1 cellular context compared by ENCODE assay signal in the genomic region with DNA sequence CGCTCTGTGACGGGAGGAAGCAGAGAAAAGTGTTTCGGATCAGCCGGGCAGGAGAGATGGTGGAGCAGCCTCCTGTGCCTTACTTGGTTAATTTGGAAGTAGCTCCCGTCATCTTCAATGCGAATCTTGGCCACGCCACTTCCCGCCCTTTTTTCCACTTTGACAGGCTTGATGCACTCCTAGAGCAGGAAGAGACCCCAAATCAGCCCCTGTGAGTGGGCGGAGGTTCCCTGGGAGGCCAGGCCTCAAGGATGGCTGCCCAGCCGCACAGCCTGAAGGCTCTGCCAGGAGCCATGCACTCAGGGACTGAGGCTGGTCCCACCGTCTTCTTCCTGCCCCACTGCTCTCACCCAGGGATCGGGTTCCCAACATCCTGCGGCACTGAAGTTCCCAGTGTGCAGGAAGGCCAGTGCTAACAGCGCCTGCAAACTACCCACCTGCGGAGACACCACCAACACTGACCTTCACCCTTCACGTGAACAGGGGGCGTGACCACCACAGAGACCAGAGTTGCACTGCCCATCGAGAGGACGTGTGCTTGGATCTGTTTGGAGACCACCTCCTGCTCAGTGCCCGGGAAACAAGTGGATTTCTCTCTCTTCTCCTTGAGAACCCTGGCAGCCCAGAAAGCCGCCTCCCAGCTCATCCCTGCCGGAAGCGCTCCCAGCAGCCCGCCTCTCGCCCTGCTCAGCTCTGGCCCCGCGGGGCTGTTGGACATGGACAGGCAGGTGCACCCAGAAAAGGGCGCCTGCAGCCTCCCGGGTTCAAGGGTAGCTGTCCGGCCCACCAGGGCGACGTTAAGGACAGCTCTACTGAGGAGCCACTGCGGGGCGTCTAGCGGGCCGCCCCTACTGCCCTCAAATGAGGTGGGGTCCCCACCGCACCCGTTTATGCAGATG.
TF ChIP-seq lines count a peak whose summit lies in the region.

No MANE protein-coding gene starts in this region.

TF ChIP-seq in HepG2, 621 proteins besides CTCF, POLR2A, EP300 and RAD21 (continued from another document):
- TF ChIP-seq, protein P1, sequence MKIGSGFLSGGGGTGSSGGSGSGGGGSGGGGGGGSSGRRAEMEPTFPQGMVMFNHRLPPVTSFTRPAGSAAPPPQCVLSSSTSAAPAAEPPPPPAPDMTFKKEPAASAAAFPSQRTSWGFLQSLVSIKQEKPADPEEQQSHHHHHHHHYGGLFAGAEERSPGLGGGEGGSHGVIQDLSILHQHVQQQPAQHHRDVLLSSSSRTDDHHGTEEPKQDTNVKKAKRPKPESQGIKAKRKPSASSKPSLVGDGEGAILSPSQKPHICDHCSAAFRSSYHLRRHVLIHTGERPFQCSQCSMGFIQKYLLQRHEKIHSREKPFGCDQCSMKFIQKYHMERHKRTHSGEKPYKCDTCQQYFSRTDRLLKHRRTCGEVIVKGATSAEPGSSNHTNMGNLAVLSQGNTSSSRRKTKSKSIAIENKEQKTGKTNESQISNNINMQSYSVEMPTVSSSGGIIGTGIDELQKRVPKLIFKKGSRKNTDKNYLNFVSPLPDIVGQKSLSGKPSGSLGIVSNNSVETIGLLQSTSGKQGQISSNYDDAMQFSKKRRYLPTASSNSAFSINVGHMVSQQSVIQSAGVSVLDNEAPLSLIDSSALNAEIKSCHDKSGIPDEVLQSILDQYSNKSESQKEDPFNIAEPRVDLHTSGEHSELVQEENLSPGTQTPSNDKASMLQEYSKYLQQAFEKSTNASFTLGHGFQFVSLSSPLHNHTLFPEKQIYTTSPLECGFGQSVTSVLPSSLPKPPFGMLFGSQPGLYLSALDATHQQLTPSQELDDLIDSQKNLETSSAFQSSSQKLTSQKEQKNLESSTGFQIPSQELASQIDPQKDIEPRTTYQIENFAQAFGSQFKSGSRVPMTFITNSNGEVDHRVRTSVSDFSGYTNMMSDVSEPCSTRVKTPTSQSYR (CRISPR knock-in tag; IDR thresholded peaks at IDR 0.05; ENCODE audit: borderline replicate concordance) = no peak
- TF ChIP-seq HNRNPL (IDR thresholded peaks at IDR 0.05; ENCODE audit: low read depth, low read length) (no peak), MXD3 (CRISPR knock-in tag; IDR thresholded peaks at IDR 0.05) (0 out of 2 replicates have a peak, but pooled peaks have one; percentile 23), ZNF503 (CRISPR knock-in tag; IDR thresholded peaks at IDR 0.05) (no peak), HNF4A (CRISPR knock-in tag; IDR thresholded peaks at IDR 0.05) (peak; percentile 66), U2AF2 (IDR thresholded peaks at IDR 0.05; ENCODE audit: low read depth, low read length) (no peak), ARNTL (CRISPR knock-in tag; IDR thresholded peaks at IDR 0.05) (peak; percentile 81), ZNF607 (CRISPR knock-in tag; IDR thresholded peaks at IDR 0.05; ENCODE audit: borderline replicate concordance) (peak; percentile 52; the same call in 1 of the 2 replicates), POLR2AphosphoS5 (IDR thresholded peaks at IDR 0.05; ENCODE audit: low read depth, low read length) (peak; percentile 69), NRL (CRISPR knock-in tag; IDR thresholded peaks at IDR 0.05; ENCODE audit: borderline replicate concordance) (no peak; the same call in 1 of the 2 replicates), RBAK (CRISPR knock-in tag; IDR thresholded peaks at IDR 0.05) (no peak), CERS6 (CRISPR knock-in tag; IDR thresholded peaks at IDR 0.05) (no peak), ZBTB7B (CRISPR knock-in tag; IDR thresholded peaks at IDR 0.05) (peak; percentile 30; the same call in 1 of the 2 replicates), RARA (CRISPR knock-in tag; IDR thresholded peaks at IDR 0.05) (peak; percentile 46), ZNF616 (CRISPR knock-in tag; IDR thresholded peaks at IDR 0.05; ENCODE audit: low read depth) (0 out of 2 replicates have a peak, but pooled peaks have one; percentile 34), CREB1 (IDR thresholded peaks at IDR 0.05) (no peak), CREB1 (CRISPR knock-in tag; IDR thresholded peaks at IDR 0.05) (no peak), BRD4 (CRISPR knock-in tag; IDR thresholded peaks at IDR 0.05) (0 out of 2 replicates have a peak, but pooled peaks have one; percentile 63), NR2F1 (CRISPR knock-in tag; IDR thresholded peaks at IDR 0.05) (peak in 1 of 2 experiments; percentile 42; a peak in 1 of 4 replicates), SAP130 (CRISPR knock-in tag; IDR thresholded peaks at IDR 0.05; ENCODE audit: low read depth) (peak; percentile 78), ZNF784 (CRISPR knock-in tag; IDR thresholded peaks at IDR 0.05; ENCODE audit: borderline replicate concordance) (0 out of 2 replicates have a peak, but pooled peaks have one; percentile 43), SALL1 (CRISPR knock-in tag; IDR thresholded peaks at IDR 0.05) (peak; percentile 20; the same call in 1 of the 2 replicates), GABPA (IDR thresholded peaks at IDR 0.05; ENCODE audit: low read depth, low read length) (no peak), GABPA (CRISPR knock-in tag; IDR thresholded peaks at IDR 0.05; ENCODE audit: low read depth) (peak; percentile 26), HDAC1 (CRISPR knock-in tag; IDR thresholded peaks at IDR 0.05) (peak; percentile 60), ZFP36 (IDR thresholded peaks at IDR 0.05; ENCODE audit: borderline replicate concordance, low read depth, low read length, partially characterized antibody) (no peak), GPN1 (CRISPR knock-in tag; IDR thresholded peaks at IDR 0.05; ENCODE audit: borderline replicate concordance) (no peak)
- TF ChIP-seq, protein P2, sequence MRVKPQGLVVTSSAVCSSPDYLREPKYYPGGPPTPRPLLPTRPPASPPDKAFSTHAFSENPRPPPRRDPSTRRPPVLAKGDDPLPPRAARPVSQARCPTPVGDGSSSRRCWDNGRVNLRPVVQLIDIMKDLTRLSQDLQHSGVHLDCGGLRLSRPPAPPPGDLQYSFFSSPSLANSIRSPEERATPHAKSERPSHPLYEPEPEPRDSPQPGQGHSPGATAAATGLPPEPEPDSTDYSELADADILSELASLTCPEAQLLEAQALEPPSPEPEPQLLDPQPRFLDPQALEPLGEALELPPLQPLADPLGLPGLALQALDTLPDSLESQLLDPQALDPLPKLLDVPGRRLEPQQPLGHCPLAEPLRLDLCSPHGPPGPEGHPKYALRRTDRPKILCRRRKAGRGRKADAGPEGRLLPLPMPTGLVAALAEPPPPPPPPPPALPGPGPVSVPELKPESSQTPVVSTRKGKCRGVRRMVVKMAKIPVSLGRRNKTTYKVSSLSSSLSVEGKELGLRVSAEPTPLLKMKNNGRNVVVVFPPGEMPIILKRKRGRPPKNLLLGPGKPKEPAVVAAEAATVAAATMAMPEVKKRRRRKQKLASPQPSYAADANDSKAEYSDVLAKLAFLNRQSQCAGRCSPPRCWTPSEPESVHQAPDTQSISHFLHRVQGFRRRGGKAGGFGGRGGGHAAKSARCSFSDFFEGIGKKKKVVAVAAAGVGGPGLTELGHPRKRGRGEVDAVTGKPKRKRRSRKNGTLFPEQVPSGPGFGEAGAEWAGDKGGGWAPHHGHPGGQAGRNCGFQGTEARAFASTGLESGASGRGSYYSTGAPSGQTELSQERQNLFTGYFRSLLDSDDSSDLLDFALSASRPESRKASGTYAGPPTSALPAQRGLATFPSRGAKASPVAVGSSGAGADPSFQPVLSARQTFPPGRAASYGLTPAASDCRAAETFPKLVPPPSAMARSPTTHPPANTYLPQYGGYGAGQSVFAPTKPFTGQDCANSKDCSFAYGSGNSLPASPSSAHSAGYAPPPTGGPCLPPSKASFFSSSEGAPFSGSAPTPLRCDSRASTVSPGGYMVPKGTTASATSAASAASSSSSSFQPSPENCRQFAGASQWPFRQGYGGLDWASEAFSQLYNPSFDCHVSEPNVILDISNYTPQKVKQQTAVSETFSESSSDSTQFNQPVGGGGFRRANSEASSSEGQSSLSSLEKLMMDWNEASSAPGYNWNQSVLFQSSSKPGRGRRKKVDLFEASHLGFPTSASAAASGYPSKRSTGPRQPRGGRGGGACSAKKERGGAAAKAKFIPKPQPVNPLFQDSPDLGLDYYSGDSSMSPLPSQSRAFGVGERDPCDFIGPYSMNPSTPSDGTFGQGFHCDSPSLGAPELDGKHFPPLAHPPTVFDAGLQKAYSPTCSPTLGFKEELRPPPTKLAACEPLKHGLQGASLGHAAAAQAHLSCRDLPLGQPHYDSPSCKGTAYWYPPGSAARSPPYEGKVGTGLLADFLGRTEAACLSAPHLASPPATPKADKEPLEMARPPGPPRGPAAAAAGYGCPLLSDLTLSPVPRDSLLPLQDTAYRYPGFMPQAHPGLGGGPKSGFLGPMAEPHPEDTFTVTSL (CRISPR knock-in tag; IDR thresholded peaks at IDR 0.05; ENCODE audit: borderline replicate concordance) = peak; percentile 48; the same call in 1 of the 2 replicates
- TF ChIP-seq, protein P3, sequence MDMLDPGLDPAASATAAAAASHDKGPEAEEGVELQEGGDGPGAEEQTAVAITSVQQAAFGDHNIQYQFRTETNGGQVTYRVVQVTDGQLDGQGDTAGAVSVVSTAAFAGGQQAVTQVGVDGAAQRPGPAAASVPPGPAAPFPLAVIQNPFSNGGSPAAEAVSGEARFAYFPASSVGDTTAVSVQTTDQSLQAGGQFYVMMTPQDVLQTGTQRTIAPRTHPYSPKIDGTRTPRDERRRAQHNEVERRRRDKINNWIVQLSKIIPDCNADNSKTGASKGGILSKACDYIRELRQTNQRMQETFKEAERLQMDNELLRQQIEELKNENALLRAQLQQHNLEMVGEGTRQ (IDR thresholded peaks at IDR 0.05; ENCODE audit: low read depth, low read length) = peak; percentile 25; the same call in 1 of the 2 replicates
- TF ChIP-seq, protein P3 (CRISPR knock-in tag; IDR thresholded peaks at IDR 0.05; ENCODE audit: borderline replicate concordance) = no peak
- TF ChIP-seq, protein P4, sequence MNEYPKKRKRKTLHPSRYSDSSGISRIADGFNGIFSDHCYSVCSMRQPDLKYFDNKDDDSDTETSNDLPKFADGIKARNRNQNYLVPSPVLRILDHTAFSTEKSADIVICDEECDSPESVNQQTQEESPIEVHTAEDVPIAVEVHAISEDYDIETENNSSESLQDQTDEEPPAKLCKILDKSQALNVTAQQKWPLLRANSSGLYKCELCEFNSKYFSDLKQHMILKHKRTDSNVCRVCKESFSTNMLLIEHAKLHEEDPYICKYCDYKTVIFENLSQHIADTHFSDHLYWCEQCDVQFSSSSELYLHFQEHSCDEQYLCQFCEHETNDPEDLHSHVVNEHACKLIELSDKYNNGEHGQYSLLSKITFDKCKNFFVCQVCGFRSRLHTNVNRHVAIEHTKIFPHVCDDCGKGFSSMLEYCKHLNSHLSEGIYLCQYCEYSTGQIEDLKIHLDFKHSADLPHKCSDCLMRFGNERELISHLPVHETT (CRISPR knock-in tag; conservative IDR thresholded peaks at IDR 0.05) = no peak
- TF ChIP-seq, protein P5, sequence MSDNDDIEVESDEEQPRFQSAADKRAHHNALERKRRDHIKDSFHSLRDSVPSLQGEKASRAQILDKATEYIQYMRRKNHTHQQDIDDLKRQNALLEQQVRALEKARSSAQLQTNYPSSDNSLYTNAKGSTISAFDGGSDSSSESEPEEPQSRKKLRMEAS (IDR thresholded peaks at IDR 0.05) = peak; percentile 52; the same call in 1 of the 2 replicates
